ENCODE assay signal across 8 cellular contexts in genomic region chr13:106373304-106373988, GRCh38.
A peak's percentile ranks its signal among the peaks of the same experiment; 100 is the strongest.
DNase-seq lines count a peak whose midpoint lies in the region; ATAC-seq and TF ChIP-seq lines count a peak whose summit lies in the region.

No MANE protein-coding gene starts in this region.

- no peaks in the 10 kb centered on the region for H4K20me1 ChIP-seq in hepatocyte (ENCODE audit: insufficient read depth, poor library complexity, severe bottlenecking)

- no peak overlapping the region for H3K4me2 ChIP-seq in hepatocyte

- TF ChIP-seq CTCF in hepatocyte (IDR thresholded peaks at IDR 0.05; ENCODE audit: poor library complexity), result no peak

- H3K4me3 ChIP-seq in hepatocyte, result no peak overlapping the region

- H3K9me3 ChIP-seq in hepatocyte (ENCODE audit: low read depth), result no peaks in the 10 kb centered on the region

- no peaks in the 10 kb centered on the region for H3K36me3 ChIP-seq in hepatocyte (replicated peaks; ENCODE audit: insufficient read depth, low read depth)

- no peaks in the 10 kb centered on the region for H3K9me2 ChIP-seq in hepatocyte (replicated peaks; ENCODE audit: insufficient read depth)

- H3K27me3 ChIP-seq in hepatocyte, result no peaks in the 10 kb centered on the region

- WGBS in hepatocyte (ENCODE audit: low lambda C conversion rate, missing lambda C conversion rate), result 46% methylated on average over 7 of the region's 7 CpGs

- DNase-seq in NCI-H1436 treated with DMSO at 0.1 percent for 48 hours (lab: John Stamatoyannopoulos, UW) (peak; percentile 65), left colon (no peak), LoVo (ENCODE audit: low spot score) (no peak), DMS114 treated with DMSO at 0.1 percent for 48 hours (lab: John Stamatoyannopoulos, UW; ENCODE audit: unreplicated experiment) (no peak), cardiac septum (ENCODE audit: low spot score) (no peak), hepatocyte (ENCODE audit: low spot score) (no peak)

- ATAC-seq in GM18511 (IDR thresholded peaks at IDR 0.05; ENCODE audit: unreplicated experiment) (peak; percentile 73), HG02610 (IDR thresholded peaks at IDR 0.05; ENCODE audit: unreplicated experiment) (peak; percentile 67), left colon (peak; percentile 58)

- intact Hi-C loops in left colon (cut with DNase I, micrococcal nuclease) (no loop called here), cardiac septum (cut with DNase I) (no loop called here)

- H3K79me2 ChIP-seq in hepatocyte, result no peaks in the 10 kb centered on the region

- peaks cover 9% of the 10 kb centered on the region for H3K4me1 ChIP-seq in hepatocyte (ENCODE audit: insufficient read depth)

- no peak overlapping the region for H2AFZ ChIP-seq in hepatocyte

- H3K27ac ChIP-seq in hepatocyte, result no peak overlapping the region
